10 cellular contexts compared by ENCODE assay signal in genomic region chr7:69430502-69431145, GRCh38.
DNase-seq lines count a peak whose midpoint lies in the region; FAIRE-seq and TF ChIP-seq lines count a peak whose summit lies in the region.
"Had no signal": no experiment of that assay in that cellular context is flagged by ENCODE, and none has a peak within 500 bp of the region (broad histone marks: within the 10 kb centered on the region; RNA-seq: fewer than 3 reads in every experiment).

No MANE protein-coding gene starts in this region.

- no peak overlapping the region for H3K9ac ChIP-seq in trophoblast cell (ENCODE audit: low read length)

- no peaks in the 10 kb centered on the region for H3K9me3 ChIP-seq in esophagus muscularis mucosa
- H3K9me3 ChIP-seq in small intestine (ENCODE audit: control insufficient read depth, low read depth), result no peaks in the 10 kb centered on the region
- no peaks in the 10 kb centered on the region for H3K9me3 ChIP-seq in trophoblast cell (ENCODE audit: insufficient read depth, low read depth, low read length)

- no peaks in the 10 kb centered on the region for H3K79me2 ChIP-seq in trophoblast cell (ENCODE audit: control insufficient read depth, insufficient read depth, low read length, poor library complexity)

- peaks cover 9 to 39% (median 29%) of the 10 kb centered on the region in 4 donors for H3K4me1 ChIP-seq in esophagus muscularis mucosa
- H3K4me1 ChIP-seq in small intestine (ENCODE audit: control insufficient read depth in 2 of 2, insufficient read depth in 1 of 2, low read depth in 1 of 2, low read length in 1 of 2), result no peaks in the 10 kb centered on the region
- H3K4me1 ChIP-seq in trophoblast cell (ENCODE audit: control insufficient read depth in 1 of 2, insufficient read depth in 2 of 2, low read length in 2 of 2), result no peaks in the 10 kb centered on the region

- H3K4ac ChIP-seq in trophoblast cell (ENCODE audit: low read depth, low read length), result no peak overlapping the region

- peak; percentile 37 for DNase-seq in Daoy (ENCODE audit: low read depth)
- DNase-seq in NCI-H2196 treated with DMSO at 0.1 percent for 48 hours (lab: John Stamatoyannopoulos, UW; ENCODE audit: unreplicated experiment), result peak; percentile 23
- no peak for DNase-seq in esophagus muscularis mucosa (ENCODE audit: extremely low spot score)
- peak; percentile 19 for DNase-seq in small intestine
- no peak for DNase-seq in activated gamma-delta T cell (lab: John Stamatoyannopoulos, UW)
- DNase-seq in trophoblast cell, result no peak
- no peak for DNase-seq in HEK293T (ENCODE audit: extremely low spot score)
- DNase-seq in DMS114 treated with DMSO at 0.1 percent for 48 hours (lab: John Stamatoyannopoulos, UW; ENCODE audit: unreplicated experiment), result no peak
- DNase-seq: activated CD4-positive, alpha-beta T cell treated with anti-CD3 and anti-CD28 coated beads for 4 hours had no signal

- no peaks in the 10 kb centered on the region for H3K79me1 ChIP-seq in trophoblast cell (ENCODE audit: low read length)

- H3K18ac ChIP-seq in trophoblast cell (ENCODE audit: low read length), result no peak overlapping the region

- no peak overlapping the region for H3K4me2 ChIP-seq in trophoblast cell (ENCODE audit: low read length)

- TF ChIP-seq POLR2A in esophagus muscularis mucosa (IDR thresholded peaks at IDR 0.05; ENCODE audit: low read depth), result no peak

- H4K91ac ChIP-seq in trophoblast cell (ENCODE audit: low read depth, low read length), result no peak overlapping the region

- no peak overlapping the region for H2BK5ac ChIP-seq in trophoblast cell (ENCODE audit: low read depth, low read length, poor library complexity)

- POLR2A ChIA-PET in HEK293T (lab: Yijun Ruan, JAX), result no interaction called here

- no peak for TF ChIP-seq EP300 in esophagus muscularis mucosa (IDR thresholded peaks at IDR 0.05)

- intact Hi-C loops in esophagus muscularis mucosa (cut with DNase I), result no loop called here

- H3K27ac ChIP-seq in esophagus muscularis mucosa (replicated peaks in 1 of 4) (peak overlapping the region; percentile 56 to 82 (median 75)), small intestine (ENCODE audit: low read depth in 1 of 2, low read length in 1 of 2) (no peak overlapping the region), trophoblast cell (ENCODE audit: low read depth, low read length) (no peak overlapping the region)
- H3K27ac ChIP-seq: epithelial cell of prostate had no signal

- no peak for FAIRE-seq in small intestine (lab: Jason Lieb, UNC)

- no peak overlapping the region for H2AFZ ChIP-seq in trophoblast cell (ENCODE audit: insufficient read depth, low read length, poor library complexity)

- no peak for TF ChIP-seq CTCF in esophagus muscularis mucosa (IDR thresholded peaks at IDR 0.05)

- no peak overlapping the region for H4K12ac ChIP-seq in trophoblast cell (ENCODE audit: low read depth, low read length)

- H2BK12ac ChIP-seq in trophoblast cell (ENCODE audit: low read length), result no peak overlapping the region

- H2BK120ac ChIP-seq in trophoblast cell (ENCODE audit: insufficient read depth, low read length, poor library complexity), result no peak overlapping the region

- no peak overlapping the region for H3K23ac ChIP-seq in trophoblast cell (ENCODE audit: low read length)

- H3K27me3 ChIP-seq in esophagus muscularis mucosa (peaks cover 0 to 4% (median 0%) of the 10 kb centered on the region in 4 donors), small intestine (ENCODE audit: control insufficient read depth in 2 of 2, insufficient read depth in 2 of 2, low read length in 2 of 2) (no peaks in the 10 kb centered on the region), trophoblast cell (ENCODE audit: insufficient read depth, low read length) (no peaks in the 10 kb centered on the region)

- H3K14ac ChIP-seq in trophoblast cell (ENCODE audit: low read length), result no peak overlapping the region

- H3K36me3 ChIP-seq in esophagus muscularis mucosa, result no peaks in the 10 kb centered on the region
- H3K36me3 ChIP-seq in small intestine (ENCODE audit: control insufficient read depth in 2 of 2, insufficient read depth in 2 of 2, low read length in 2 of 2), result no peaks in the 10 kb centered on the region
- no peaks in the 10 kb centered on the region for H3K36me3 ChIP-seq in trophoblast cell (ENCODE audit: control insufficient read depth in 1 of 2, insufficient read depth in 2 of 2, low read length in 2 of 2)

- peak overlapping the region; percentile 19 to 36 (median 27) for H3K4me3 ChIP-seq in esophagus muscularis mucosa
- H3K4me3 ChIP-seq in small intestine (ENCODE audit: low read depth in 1 of 2, low read length in 2 of 2), result no peak overlapping the region
- no peak overlapping the region for H3K4me3 ChIP-seq in trophoblast cell (ENCODE audit: low read depth, low read length)

- no peak overlapping the region for H2AK5ac ChIP-seq in trophoblast cell (ENCODE audit: low read length)

- CTCF ChIA-PET in HEK293T (lab: Yijun Ruan, JAX), result interaction anchor here (0.6 kb wide), 1 partner anchor 14 kb away, joined by 3 read pairs; no protein-coding TSS in a partner anchor

- WGBS in esophagus muscularis mucosa, result 52% methylated on average over 15 of the region's 15 CpGs
- WGBS in small intestine, 3 donors, result 38 to 44% (median 41%) methylated on average over 15 of the region's 15 CpGs
- no CpG with 5 or more reads among the region's 15 CpGs for WGBS in trophoblast cell (ENCODE audit: extremely low coverage, insufficient coverage, insufficient read length)

- H4K8ac ChIP-seq in trophoblast cell (ENCODE audit: low read depth, low read length), result no peak overlapping the region

TF ChIP-seq in HEK293T, 16 proteins besides CTCF, POLR2A, EP300 and RAD21:
- no peak for TF ChIP-seq SUZ12 (IDR thresholded peaks at IDR 0.05)
- no peak for TF ChIP-seq LEF1 (IDR thresholded peaks at IDR 0.05; ENCODE audit: borderline replicate concordance)
- TF ChIP-seq BHLHE40 (IDR thresholded peaks at IDR 0.05; ENCODE audit: borderline replicate concordance), result no peak
- TF ChIP-seq CTBP1 (IDR thresholded peaks at IDR 0.05; ENCODE audit: borderline replicate concordance), result no peak
- no peak for TF ChIP-seq PKNOX1 (IDR thresholded peaks at IDR 0.05)
- no peak for TF ChIP-seq SP1 (IDR thresholded peaks at IDR 0.05)
- TF ChIP-seq FOXM1 (IDR thresholded peaks at IDR 0.05; ENCODE audit: borderline replicate concordance), result no peak
- TF ChIP-seq FOXK2 (IDR thresholded peaks at IDR 0.05), result no peak
- TF ChIP-seq NFRKB (IDR thresholded peaks at IDR 0.05), result no peak
- TF ChIP-seq HDGF (IDR thresholded peaks at IDR 0.05; ENCODE audit: borderline replicate concordance), result no peak
- no peak for TF ChIP-seq L3MBTL2 (conservative IDR thresholded peaks at IDR 0.05)
- no peak for TF ChIP-seq ZNF384 (IDR thresholded peaks at IDR 0.05)
- no peak for TF ChIP-seq ARNT (IDR thresholded peaks at IDR 0.05)
- TF ChIP-seq ELF4 (IDR thresholded peaks at IDR 0.05), result no peak
- TF ChIP-seq TARDBP (IDR thresholded peaks at IDR 0.05), result no peak
- no peak for TF ChIP-seq FOXA1 (IDR thresholded peaks at IDR 0.05)

Comparison
In these comparisons a context has a peak if more than half of its experiments do, and no peak if none do; other contexts are left out.
1. DNase-seq: peak in Daoy (single experiment), NCI-H2196 treated with DMSO at 0.1 percent for 48 hours (single experiment) and small intestine (single experiment); none in esophagus muscularis mucosa (single experiment), activated gamma-delta T cell (single experiment), trophoblast cell (0 of 2), HEK293T (single experiment) and DMS114 treated with DMSO at 0.1 percent for 48 hours (single experiment).
2. H3K27ac ChIP-seq: peak in esophagus muscularis mucosa (4 of 4); none in small intestine (0 of 2) and trophoblast cell (single experiment).
3. H3K4me3 ChIP-seq: peak in esophagus muscularis mucosa (4 of 4); none in small intestine (0 of 2) and trophoblast cell (single experiment).